15 cellular contexts compared by ENCODE assay signal in genomic region chr11:75851203-75851602, GRCh38. TPM values are rescaled to one million over a fixed set of nuclear protein-coding genes. Genes with fewer than 3 reads are reported as not detected.
DNase-seq lines count a peak whose midpoint lies in the region; ATAC-seq, FAIRE-seq and TF ChIP-seq lines count a peak whose summit lies in the region.
"Had no signal": no experiment of that assay in that cellular context is flagged by ENCODE, and none has a peak within 500 bp of the region (broad histone marks: within the 10 kb centered on the region; RNA-seq: fewer than 3 reads in every experiment).

No MANE protein-coding gene starts in this region.

- peak overlapping the region; percentile 60 for H3K27ac ChIP-seq in parathyroid adenoma
- H3K27ac ChIP-seq: BLaER1, epithelial cell of prostate, suprapubic skin had no signal

- ATAC-seq in esophagus mucosa, result no peak

- FAIRE-seq in D721Med (lab: Jason Lieb, UNC), result no peak

- no peaks in the 10 kb centered on the region for H3K27me3 ChIP-seq in parathyroid adenoma (ENCODE audit: control insufficient read depth, insufficient read depth, low read length)
- H3K27me3 ChIP-seq: BLaER1, suprapubic skin had no signal

- H3K9me3 ChIP-seq in parathyroid adenoma (ENCODE audit: control insufficient read depth, low read length), result no peaks in the 10 kb centered on the region
- H3K9me3 ChIP-seq: BLaER1, HAP-1, suprapubic skin had no signal

- H3K9ac ChIP-seq in parathyroid adenoma, result no peak overlapping the region
- H3K9ac ChIP-seq: BLaER1 had no signal

- no peak overlapping the region for H3K4me2 ChIP-seq in parathyroid adenoma (ENCODE audit: low read length)
- H3K4me2 ChIP-seq: BLaER1 had no signal

- H3K4me3 ChIP-seq in AG10803 (ENCODE audit: low read length) (no peak overlapping the region), fibroblast of the aortic adventitia (ENCODE audit: low read depth, low read length) (no peak overlapping the region), parathyroid adenoma (ENCODE audit: low read depth, low read length) (no peak overlapping the region)
- H3K4me3 ChIP-seq: BLaER1, HAP-1, suprapubic skin had no signal

- H3K4me1 ChIP-seq in parathyroid adenoma, result peaks cover 9% of the 10 kb centered on the region

- H3K36me3 ChIP-seq in parathyroid adenoma (ENCODE audit: control insufficient read depth, insufficient read depth, low read length), result no peaks in the 10 kb centered on the region
- H3K36me3 ChIP-seq: HAP-1 had no signal

- peaks cover 5% of the 10 kb centered on the region for H3K79me2 ChIP-seq in parathyroid adenoma

- no peak overlapping the region for H2AFZ ChIP-seq in parathyroid adenoma

- TF ChIP-seq CTCF in AG10803 (conservative IDR thresholded peaks at IDR 0.05; ENCODE audit: low read length) (no peak), fibroblast of the aortic adventitia (IDR thresholded peaks at IDR 0.05; ENCODE audit: insufficient read depth, low read length) (no peak), parathyroid adenoma (IDR thresholded peaks at IDR 0.05) (no peak), D721Med (IDR thresholded peaks at IDR 0.05; ENCODE audit: insufficient read depth, missing control alignments) (no peak)

- DNase-seq in AG10803 (ENCODE audit: low read depth), result peak; percentile 42
- DNase-seq in RPMI7951 (ENCODE audit: low read depth), result peak; percentile 8
- peak; percentile 62 for DNase-seq in fibroblast of the aortic adventitia (ENCODE audit: low read depth)
- DNase-seq in GF-D8 (lab: John Stamatoyannopoulos, UW), result no peak
- DNase-seq in D721Med (ENCODE audit: insufficient read length, low spot score), result no peak
- no peak for DNase-seq in activated CD4-positive, CD25-positive, alpha-beta regulatory T cell (lab: John Stamatoyannopoulos, UW)
- DNase-seq: amniotic stem cell, kidney glomerular epithelial cell, T-helper 9 cell had no signal

RNA-seq across cellular contexts. Expression of gene UVRAG, which starts 36.2 kb away (rescaled TPM):
- total RNA-seq in RPMI7951 (2014; rRNA removed; shearing (Covaris generic)), result 12.3 and 17.7 TPM in 2 replicates
- total RNA-seq in fibroblast of the aortic adventitia (ENCODE audit: low replicate concordance) (21.6 and 53.6 TPM in 2 replicates), esophagus mucosa (8.8 TPM)

Comparison
In these comparisons a context has a peak if more than half of its experiments do, and no peak if none do; other contexts are left out.
1. DNase-seq: peak in AG10803 (single experiment), RPMI7951 (single experiment) and fibroblast of the aortic adventitia (single experiment); none in GF-D8 (single experiment), D721Med (single experiment) and activated CD4-positive, CD25-positive, alpha-beta regulatory T cell (0 of 4).